In genomic region chr16:31186930-31187807, GRCh38 we compare ENCODE assay signal across 16 cellular contexts. TPM values are rescaled to one million over a fixed set of nuclear protein-coding genes. Genes with fewer than 3 reads are reported as not detected.
DNase-seq lines count a peak whose midpoint lies in the region; ATAC-seq and TF ChIP-seq lines count a peak whose summit lies in the region.
"Had no signal": no experiment of that assay in that cellular context is flagged by ENCODE, and none has a peak within 500 bp of the region (broad histone marks: within the 10 kb centered on the region; RNA-seq: fewer than 3 reads in every experiment).

No MANE protein-coding gene starts in this region.

- H3K4me3 Mint-ChIP-seq in activated naive CD4-positive, alpha-beta T cell treated with anti-CD3 and anti-CD28 coated beads, Interleukin-2, amount 50 U/mL, for 24 hours: peak overlapping the region; percentile 70
- H3K4me3 Mint-ChIP-seq in activated naive CD8-positive, alpha-beta T cell treated with anti-CD3 and anti-CD28 coated beads for 36 hours: peak overlapping the region; percentile 46
- peak overlapping the region; percentile 10 to 14 for H3K4me3 Mint-ChIP-seq in stimulated activated naive CD8-positive, alpha-beta T cell treated with anti-CD3 and anti-CD28 coated beads, Interleukin-15, amount 100 ng/mL, for 72 hours
- H3K4me3 Mint-ChIP-seq: activated B cell treated with CpG ODN at 0.5 μM for 24 hours had no signal

- no peak for TF ChIP-seq CTCF in A673 (conservative IDR thresholded peaks at IDR 0.05; ENCODE audit: low read depth, low read length)

- no peak overlapping the region for H3K27ac ChIP-seq in A673 (ENCODE audit: low read depth, low read length, poor library complexity, severe bottlenecking)
- H3K27ac ChIP-seq: adrenal gland, dorsolateral prefrontal cortex, uterus had no signal

- no peak for DNase-seq in activated naive CD4-positive, alpha-beta T cell treated with anti-CD3 and anti-CD28 coated beads, Interleukin-2, amount 50 U/mL, for 16 hours
- DNase-seq in activated naive CD8-positive, alpha-beta T cell treated with anti-CD3 and anti-CD28 coated beads for 36 hours: no peak
- DNase-seq in stimulated activated naive CD8-positive, alpha-beta T cell treated with anti-CD3 and anti-CD28 coated beads, Interleukin-15, amount 100 ng/mL, for 72 hours: no peak
- no peak for DNase-seq in A673 (ENCODE audit: low spot score)
- DNase-seq: activated B cell treated with CpG ODN at 0.5 μM for 24 hours, adrenal gland, AML-193, dorsolateral prefrontal cortex, foreskin melanocyte, islet precursor cell, KG1, NCI-H2081, uterus had no signal

- POLR2A ChIA-PET in A673 (lab: Charles Lee; ENCODE audit: low non-redundant PET): interaction anchor here (0.7 kb wide), 1 partner anchor 282 kb away, joined by 3 read pairs; no protein-coding TSS in a partner anchor

- H3K27ac Mint-ChIP-seq in activated naive CD4-positive, alpha-beta T cell treated with anti-CD3 and anti-CD28 coated beads, Interleukin-2, amount 50 U/mL, for 24 hours: peak overlapping the region; percentile 77
- H3K27ac Mint-ChIP-seq in activated naive CD8-positive, alpha-beta T cell treated with anti-CD3 and anti-CD28 coated beads for 36 hours: peak overlapping the region; percentile 70
- peak overlapping the region; percentile 70 to 96 for H3K27ac Mint-ChIP-seq in stimulated activated naive CD8-positive, alpha-beta T cell treated with anti-CD3 and anti-CD28 coated beads, Interleukin-15, amount 100 ng/mL, for 72 hours
- H3K27ac Mint-ChIP-seq: activated B cell treated with CpG ODN at 0.5 μM for 24 hours had no signal

- CTCF ChIA-PET in A673 (lab: Charles Lee): no interaction called here

- peaks cover 18% of the 10 kb centered on the region for H3K4me1 ChIP-seq in A673 (ENCODE audit: insufficient read depth, low read length, poor library complexity, severe bottlenecking)

- peaks cover 100% of the 10 kb centered on the region for H3K36me3 ChIP-seq in A673 (ENCODE audit: insufficient read depth, low read length, poor library complexity, severe bottlenecking)
- H3K36me3 ChIP-seq: uterus had no signal

- H3K36me3 Mint-ChIP-seq in activated naive CD4-positive, alpha-beta T cell treated with anti-CD3 and anti-CD28 coated beads, Interleukin-2, amount 50 U/mL, for 24 hours: peaks cover 74% of the 10 kb centered on the region
- H3K36me3 Mint-ChIP-seq in activated naive CD8-positive, alpha-beta T cell treated with anti-CD3 and anti-CD28 coated beads for 36 hours: peaks cover 95% of the 10 kb centered on the region

- ATAC-seq in stimulated activated naive CD8-positive, alpha-beta T cell treated with anti-CD3 and anti-CD28 coated beads, Interleukin-15, amount 100 ng/mL, for 72 hours: no peak
- no peak for ATAC-seq in HG02642 (IDR thresholded peaks at IDR 0.05; ENCODE audit: poor library complexity, unreplicated experiment)

- peaks cover 99% of the 10 kb centered on the region for H3K4me1 Mint-ChIP-seq in activated naive CD4-positive, alpha-beta T cell treated with anti-CD3 and anti-CD28 coated beads, Interleukin-2, amount 50 U/mL, for 24 hours
- peaks cover 91% of the 10 kb centered on the region for H3K4me1 Mint-ChIP-seq in activated naive CD8-positive, alpha-beta T cell treated with anti-CD3 and anti-CD28 coated beads for 36 hours
- peaks cover 100% of the 10 kb centered on the region for H3K4me1 Mint-ChIP-seq in stimulated activated naive CD8-positive, alpha-beta T cell treated with anti-CD3 and anti-CD28 coated beads, Interleukin-15, amount 100 ng/mL, for 72 hours

- no peaks in the 10 kb centered on the region for H3K27me3 ChIP-seq in A673 (replicated peaks; ENCODE audit: insufficient read depth, low read depth, low read length, poor library complexity)
- H3K27me3 ChIP-seq: adrenal gland, dorsolateral prefrontal cortex, uterus had no signal

- no peaks in the 10 kb centered on the region for H3K27me3 Mint-ChIP-seq in activated naive CD4-positive, alpha-beta T cell treated with anti-CD3 and anti-CD28 coated beads, Interleukin-2, amount 50 U/mL, for 24 hours
- no peaks in the 10 kb centered on the region for H3K27me3 Mint-ChIP-seq in activated naive CD8-positive, alpha-beta T cell treated with anti-CD3 and anti-CD28 coated beads for 36 hours
- H3K27me3 Mint-ChIP-seq in stimulated activated naive CD8-positive, alpha-beta T cell treated with anti-CD3 and anti-CD28 coated beads, Interleukin-15, amount 100 ng/mL, for 72 hours: no peaks in the 10 kb centered on the region
- H3K27me3 Mint-ChIP-seq: activated B cell treated with CpG ODN at 0.5 μM for 24 hours had no signal

- BruUV-seq in A673 (replicated peaks; lab: Mats Ljungman, UMichigan): no TSS peak

- no peaks in the 10 kb centered on the region for H3K9me3 ChIP-seq in A673 (ENCODE audit: low read depth, low read length, poor library complexity, severe bottlenecking)
- H3K9me3 ChIP-seq: adrenal gland, uterus had no signal

- no peaks in the 10 kb centered on the region for H3K9me3 Mint-ChIP-seq in activated naive CD4-positive, alpha-beta T cell treated with anti-CD3 and anti-CD28 coated beads, Interleukin-2, amount 50 U/mL, for 24 hours
- no peaks in the 10 kb centered on the region for H3K9me3 Mint-ChIP-seq in activated naive CD8-positive, alpha-beta T cell treated with anti-CD3 and anti-CD28 coated beads for 36 hours
- no peaks in the 10 kb centered on the region for H3K9me3 Mint-ChIP-seq in stimulated activated naive CD8-positive, alpha-beta T cell treated with anti-CD3 and anti-CD28 coated beads, Interleukin-15, amount 100 ng/mL, for 72 hours
- H3K9me3 Mint-ChIP-seq: activated B cell treated with CpG ODN at 0.5 μM for 24 hours had no signal

- intact Hi-C loops in A673 (cut with micrococcal nuclease; ENCODE audit: unreplicated experiment): no loop called here

- H3K4me3 ChIP-seq in A673 (ENCODE audit: low read depth, low read length, poor library complexity, severe bottlenecking): no peak overlapping the region
- H3K4me3 ChIP-seq: adrenal gland, dorsolateral prefrontal cortex, skin epidermis, uterus had no signal

RNA-seq across cellular contexts. Expression of gene FUS, which starts 7.2 kb away (rescaled TPM):
- total RNA-seq in activated naive CD8-positive, alpha-beta T cell treated with anti-CD3 and anti-CD28 coated beads for 36 hours: 100 to 1,000 TPM; 817 to 858 TPM
- 1,134 and 1,264 TPM in 2 replicates for total RNA-seq in A673 (2021)

RNA-seq across cellular contexts. Expression of gene PYCARD, which starts 15.4 kb away (rescaled TPM):
- 1 to 10 TPM; 5.0 to 5.2 TPM for total RNA-seq in activated naive CD8-positive, alpha-beta T cell treated with anti-CD3 and anti-CD28 coated beads for 36 hours
- 1.8 and 2.0 TPM in 2 replicates for total RNA-seq in A673 (2021)

RNA-seq across cellular contexts. Expression of gene TRIM72, which starts 26.8 kb away (rescaled TPM):
- not detected for total RNA-seq in activated naive CD8-positive, alpha-beta T cell treated with anti-CD3 and anti-CD28 coated beads for 36 hours
- 0.04 TPM in 1 of 2 replicates, not detected in the other for total RNA-seq in A673 (2021)

RNA-seq across cellular contexts. Expression of gene PYDC1, which starts 29.8 kb away (rescaled TPM):
- not detected for total RNA-seq in activated naive CD8-positive, alpha-beta T cell treated with anti-CD3 and anti-CD28 coated beads for 36 hours
- not detected in 2 replicates for total RNA-seq in A673 (2021)
- total RNA-seq: activated B cell treated with CpG ODN at 0.5 μM for 24 hours, adrenal gland, uterus had no signal

RNA-seq across cellular contexts. Expression of gene PRSS36, which starts 37.3 kb away (rescaled TPM):
- under 1 TPM in 1 of 2 experiments, not detected in 1; 0.74 TPM for total RNA-seq in activated naive CD8-positive, alpha-beta T cell treated with anti-CD3 and anti-CD28 coated beads for 36 hours
- total RNA-seq in A673 (2021): 0.41 and 0.72 TPM in 2 replicates

Comparison
In these comparisons a context has a peak if more than half of its experiments do, and no peak if none do; other contexts are left out.
1. H3K4me3 Mint-ChIP-seq: peak in every context shown above with its lines; median percentile 70 in activated naive CD4-positive, alpha-beta T cell treated with anti-CD3 and anti-CD28 coated beads, Interleukin-2, amount 50 U/mL, for 24 hours; 46 in activated naive CD8-positive, alpha-beta T cell treated with anti-CD3 and anti-CD28 coated beads for 36 hours; 12 in stimulated activated naive CD8-positive, alpha-beta T cell treated with anti-CD3 and anti-CD28 coated beads, Interleukin-15, amount 100 ng/mL, for 72 hours.